In the genomic region with DNA sequence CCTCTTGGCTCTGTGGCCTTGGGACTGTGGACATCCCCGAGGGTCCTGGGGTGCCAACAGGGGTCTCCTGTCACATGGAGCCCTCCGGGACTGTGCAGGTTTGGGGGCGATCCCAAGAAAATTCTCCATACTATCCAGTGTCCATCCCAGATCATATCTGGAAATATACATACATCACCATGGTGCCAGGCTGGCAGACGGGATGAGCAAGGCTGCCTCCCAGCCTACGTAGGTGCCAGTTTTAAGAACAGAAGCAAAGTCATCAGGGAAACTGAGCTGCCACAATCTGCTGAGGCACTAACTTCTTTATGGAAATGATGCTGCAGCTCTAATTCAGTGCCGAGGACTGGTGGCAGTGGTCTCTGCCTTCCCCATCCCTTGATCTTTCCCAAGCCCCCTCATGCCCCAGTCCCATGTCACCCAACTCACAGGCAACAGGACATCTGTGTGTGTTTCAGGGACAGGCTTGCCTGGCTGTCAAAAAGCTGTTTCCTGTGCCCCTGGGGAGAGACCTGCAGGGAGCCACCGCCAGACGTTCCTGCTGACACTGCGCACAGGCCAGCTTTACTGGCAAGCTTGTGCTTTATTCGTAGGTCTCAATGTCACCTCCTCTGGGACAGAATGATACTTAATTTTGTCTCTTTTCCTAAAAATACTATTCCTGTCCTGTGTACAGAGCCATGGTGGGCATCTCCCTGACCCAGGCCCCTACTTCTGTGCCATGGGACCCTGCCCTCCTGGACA, we compare ENCODE assay signal across 16 cellular contexts. TPM values are rescaled to one million over a fixed set of nuclear protein-coding genes. Genes with fewer than 3 reads are reported as not detected.
A peak's percentile ranks its signal among the peaks of the same experiment; 100 is the strongest.
DNase-seq lines count a peak whose midpoint lies in the region; ATAC-seq and TF ChIP-seq lines count a peak whose summit lies in the region.
"Had no signal": no experiment of that assay in that cellular context is flagged by ENCODE, and none has a peak within 500 bp of the region (broad histone marks: within the 10 kb centered on the region; RNA-seq: fewer than 3 reads in every experiment).

No MANE protein-coding gene starts in this region.

- H3K4me1 Mint-ChIP-seq in stimulated activated memory B cell treated with anti-CD40 and anti-IgM and Interleukin-4, amounts not matched to agents 10 μg/mL and 1 μg/mL and 100 μg/mL, for 72 hours: peaks cover 7% of the 10 kb centered on the region

- peaks cover 4% of the 10 kb centered on the region for H3K9me3 ChIP-seq in left ventricle myocardium inferior (replicated peaks)
- H3K9me3 ChIP-seq: BE2C had no signal

- intact Hi-C loops in sciatic nerve (cut with DNase I) (no loop called here), left ventricle myocardium inferior (cut with micrococcal nuclease) (no loop called here)

- ATAC-seq in sciatic nerve: no peak
- no peak for ATAC-seq in HG02623 (IDR thresholded peaks at IDR 0.05; ENCODE audit: unreplicated experiment)
- ATAC-seq in stimulated activated memory B cell treated with anti-CD40 and anti-IgM and Interleukin-4, amounts not matched to agents 10 μg/mL and 1 μg/mL and 100 μg/mL, for 72 hours: no peak

- no peak overlapping the region for H3K4me3 Mint-ChIP-seq in stimulated activated memory B cell treated with anti-CD40 and anti-IgM and Interleukin-4, amounts not matched to agents 10 μg/mL and 1 μg/mL and 100 μg/mL, for 72 hours
- H3K4me3 Mint-ChIP-seq: CD4-positive, alpha-beta memory T cell; H9 had no signal

- H3K36me3 ChIP-seq in left ventricle myocardium inferior: no peaks in the 10 kb centered on the region
- H3K36me3 ChIP-seq: BE2C had no signal

- no peaks in the 10 kb centered on the region for H3K27me3 Mint-ChIP-seq in stimulated activated memory B cell treated with anti-CD40 and anti-IgM and Interleukin-4, amounts not matched to agents 10 μg/mL and 1 μg/mL and 100 μg/mL, for 72 hours

- peaks cover 9% of the 10 kb centered on the region for H3K4me1 ChIP-seq in left ventricle myocardium inferior
- H3K4me1 ChIP-seq: BE2C had no signal

- no peak overlapping the region for H3K27ac ChIP-seq in left ventricle myocardium inferior (replicated peaks)

- H3K27ac Mint-ChIP-seq in stimulated activated memory B cell treated with anti-CD40 and anti-IgM and Interleukin-4, amounts not matched to agents 10 μg/mL and 1 μg/mL and 100 μg/mL, for 72 hours: no peak overlapping the region
- H3K27ac Mint-ChIP-seq: H9 had no signal

- DNase-seq in G401 (ENCODE audit: low spot score): peak; percentile 25
- peak; percentile 60 for DNase-seq in NCI-H146 (lab: John Stamatoyannopoulos, UW)
- peak; percentile 46 for DNase-seq in NCI-H69 (lab: John Stamatoyannopoulos, UW)
- peak; percentile 30 for DNase-seq in sciatic nerve (ENCODE audit: low spot score)
- DNase-seq in left ventricle myocardium inferior: no peak
- no peak for DNase-seq in HCEC 1CT
- DNase-seq: BE2C; CD4-positive, alpha-beta memory T cell; KG1; NCI-H1436 treated with DMSO at 0.1 percent for 48 hours; NCI-H2107; NCI-H774 had no signal

- H3K4me3 ChIP-seq in left ventricle myocardium inferior: no peak overlapping the region

- no peaks in the 10 kb centered on the region for H3K27me3 ChIP-seq in left ventricle myocardium inferior (ENCODE audit: low read depth)
- H3K27me3 ChIP-seq: BE2C had no signal

- no peaks in the 10 kb centered on the region for H3K36me3 Mint-ChIP-seq in stimulated activated memory B cell treated with anti-CD40 and anti-IgM and Interleukin-4, amounts not matched to agents 10 μg/mL and 1 μg/mL and 100 μg/mL, for 72 hours
- H3K36me3 Mint-ChIP-seq: CD4-positive, alpha-beta memory T cell had no signal

- peaks cover 5% of the 10 kb centered on the region for H3K9me3 Mint-ChIP-seq in stimulated activated memory B cell treated with anti-CD40 and anti-IgM and Interleukin-4, amounts not matched to agents 10 μg/mL and 1 μg/mL and 100 μg/mL, for 72 hours
- H3K9me3 Mint-ChIP-seq: CD4-positive, alpha-beta memory T cell; H9 had no signal

- no peak for TF ChIP-seq CTCF in left ventricle myocardium inferior (IDR thresholded peaks at IDR 0.05; ENCODE audit: borderline replicate concordance)

- in situ Hi-C loops in G401 (cut with HindIII; ENCODE audit: low sequenced_read_pairs): no loop called here

RNA-seq across cellular contexts. Expression of a gene that starts 15.5 kb away (rescaled TPM):
- not detected in 2 replicates for total RNA-seq in G401 (2014; rRNA removed; shearing (Covaris generic))
- total RNA-seq in sciatic nerve (not detected), left ventricle myocardium inferior (not detected)
- total RNA-seq: CD4-positive, alpha-beta memory T cell; H9; SK-MEL-5 had no signal

RNA-seq across cellular contexts. Expression of a gene that starts 31.6 kb away (rescaled TPM):
- total RNA-seq in G401 (2014; rRNA removed; shearing (Covaris generic)): not detected in 2 replicates
- total RNA-seq in sciatic nerve (3.2 TPM), left ventricle myocardium inferior (not detected)
- total RNA-seq: CD4-positive, alpha-beta memory T cell; H9; SK-MEL-5 had no signal

Comparison
In these comparisons a context has a peak if more than half of its experiments do, and no peak if none do; other contexts are left out.
1. DNase-seq: peak in G401 (single experiment), NCI-H146 (single experiment), NCI-H69 (single experiment) and sciatic nerve (single experiment); none in left ventricle myocardium inferior (single experiment) and HCEC 1CT (single experiment).